In the genomic region with DNA sequence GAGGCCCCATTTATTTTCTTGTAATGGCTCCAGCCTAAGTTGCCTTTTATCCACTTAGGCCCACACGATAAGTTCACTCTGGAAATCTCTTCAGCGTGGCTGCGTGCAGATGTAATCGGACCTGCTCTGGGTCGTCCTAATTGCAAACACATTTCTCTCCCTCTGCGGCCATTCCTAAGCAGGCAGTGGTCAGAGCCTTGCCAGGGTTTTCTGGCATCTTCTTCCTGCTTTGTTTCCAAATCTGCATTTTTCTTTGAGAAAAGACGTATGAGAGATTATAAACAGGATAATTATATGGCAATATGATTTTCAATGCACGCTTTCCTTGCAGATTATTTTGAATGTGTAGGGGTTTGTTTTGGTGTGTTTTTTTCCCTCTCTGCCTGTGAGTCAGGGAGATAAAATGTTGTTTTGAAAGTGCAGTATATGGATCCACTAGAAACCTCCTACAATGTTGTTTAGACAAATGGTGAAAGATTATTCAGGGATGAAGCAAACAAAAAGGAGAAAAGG, we compare ENCODE assay signal across 14 cellular contexts.
A peak's percentile ranks its signal among the peaks of the same experiment; 100 is the strongest.
DNase-seq lines count a peak whose midpoint lies in the region; ATAC-seq and TF ChIP-seq lines count a peak whose summit lies in the region.
"Had no signal": no experiment of that assay in that cellular context is flagged by ENCODE, and none has a peak within 500 bp of the region (broad histone marks: within the 10 kb centered on the region; RNA-seq: fewer than 3 reads in every experiment).

No MANE protein-coding gene starts in this region.

- no peak for ATAC-seq in HG02870 (IDR thresholded peaks at IDR 0.05; ENCODE audit: unreplicated experiment)

- no peaks in the 10 kb centered on the region for H3K27me3 ChIP-seq in breast epithelium
- H3K27me3 ChIP-seq in vagina = no peaks in the 10 kb centered on the region

- H3K4me3 Mint-ChIP-seq in MCF 10A (ENCODE audit: unreplicated experiment) = no peak overlapping the region
- H3K4me3 Mint-ChIP-seq in nephron = peak overlapping the region in 1 of 3 experiments; percentile 12

- H3K27ac Mint-ChIP-seq in MCF 10A (ENCODE audit: low read depth, unreplicated experiment) = no peak overlapping the region
- H3K27ac Mint-ChIP-seq in nephron = peak overlapping the region; percentile 91 to 95 (median 94)

- H3K4me3 ChIP-seq in breast epithelium (peak overlapping the region in 1 of 3 donors; percentile 40), vagina (peak overlapping the region in 1 of 2 donors; percentile 14)

- no peaks in the 10 kb centered on the region for H3K27me3 Mint-ChIP-seq in MCF 10A (ENCODE audit: insufficient read depth, unreplicated experiment)
- no peaks in the 10 kb centered on the region for H3K27me3 Mint-ChIP-seq in nephron (ENCODE audit: low read depth)

- POLR2A ChIA-PET in MCF 10A (lab: Yijun Ruan, JAX) = no interaction called here

- TF ChIP-seq POLR2A in breast epithelium (IDR thresholded peaks at IDR 0.05) (no peak), vagina (IDR thresholded peaks at IDR 0.05) (no peak)

- no peak for DNase-seq in breast epithelium (ENCODE audit: low spot score in 2 of 2)
- no peak for DNase-seq in MCF 10A (ENCODE audit: unreplicated experiment)
- DNase-seq in fibroblast of gingiva (ENCODE audit: low read depth) = peak; percentile 100
- no peak for DNase-seq in vagina (ENCODE audit: extremely low spot score in 2 of 2)
- no peak for DNase-seq in DMS53 treated with DMSO at 0.1 percent for 48 hours (lab: John Stamatoyannopoulos, UW; ENCODE audit: unreplicated experiment)
- DNase-seq in GM19240 (ENCODE audit: insufficient read length, low spot score) = no peak
- DNase-seq: 8988T; activated CD4-positive, alpha-beta T cell treated with anti-CD3 and anti-CD28 coated beads for 48 hours; amygdala; hippocampal formation; nucleus accumbens; OCI-M1 had no signal

- H3K36me3 ChIP-seq in breast epithelium (no peaks in the 10 kb centered on the region), vagina (no peaks in the 10 kb centered on the region)

- H3K4me1 Mint-ChIP-seq in MCF 10A (ENCODE audit: insufficient read depth, unreplicated experiment) (no peaks in the 10 kb centered on the region), nephron (peaks cover 51% of the 10 kb centered on the region)

- no peaks in the 10 kb centered on the region for H3K36me3 Mint-ChIP-seq in MCF 10A (ENCODE audit: insufficient read depth, unreplicated experiment)
- no peaks in the 10 kb centered on the region for H3K36me3 Mint-ChIP-seq in nephron (ENCODE audit: low read depth)

- TF ChIP-seq CTCF in breast epithelium (IDR thresholded peaks at IDR 0.05) (no peak), MCF 10A (IDR thresholded peaks at IDR 0.05; ENCODE audit: unreplicated experiment) (no peak), nephron (IDR thresholded peaks at IDR 0.05; ENCODE audit: unreplicated experiment in 3 of 3) (no peak), vagina (IDR thresholded peaks at IDR 0.05) (no peak)

- H3K9me3 ChIP-seq in breast epithelium (no peaks in the 10 kb centered on the region), vagina (no peaks in the 10 kb centered on the region)

- intact Hi-C loops in breast epithelium (cut with DNase I; ENCODE audit: low total_unique reads) = no loop called here
- intact Hi-C loops in MCF 10A (cut with micrococcal nuclease) = no loop called here
- intact Hi-C loops in vagina (cut with DNase I) = no loop called here

- BruUV-seq in MCF 10A (replicated peaks; lab: Mats Ljungman, UMichigan) = no TSS peak

- CTCF ChIA-PET in MCF 10A (lab: Yijun Ruan, JAX) = interaction anchor here (0.7 to 1.6 kb wide), 7 partner anchors 13 to 811 kb away, joined by 3 to 8 read pairs (median 4); no protein-coding TSS in a partner anchor

- H3K4me1 ChIP-seq in breast epithelium (no peaks in the 10 kb centered on the region), vagina (peaks cover 7% of the 10 kb centered on the region)

- H3K27ac ChIP-seq in breast epithelium (peak overlapping the region; percentile 70 to 77), vagina (peak overlapping the region; percentile 76)

- H3K9me3 Mint-ChIP-seq in MCF 10A (ENCODE audit: unreplicated experiment) = no peaks in the 10 kb centered on the region
- H3K9me3 Mint-ChIP-seq in nephron = no peaks in the 10 kb centered on the region
